ENCODE assay signal across 17 cellular contexts in the genomic region with DNA sequence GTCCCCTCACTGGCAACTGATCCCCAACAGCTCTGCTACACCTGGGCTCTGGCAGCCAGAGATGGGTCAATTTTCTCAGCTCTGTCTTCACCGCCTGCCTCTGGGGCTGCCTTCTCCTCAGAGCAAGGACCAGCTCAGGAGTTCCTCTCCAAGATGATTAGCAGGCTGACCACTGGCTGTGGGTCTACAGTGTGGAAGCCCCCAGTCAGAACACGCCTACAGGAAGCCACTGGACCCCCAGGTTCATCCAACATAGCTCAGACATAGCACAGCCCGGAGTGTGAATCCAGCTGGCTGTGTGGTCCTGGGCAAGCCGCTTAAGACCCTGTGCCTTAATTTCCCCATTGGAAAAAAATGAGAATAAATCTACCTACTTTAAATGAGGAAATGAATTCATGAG. TPM values are rescaled to one million over a fixed set of nuclear protein-coding genes. Genes with fewer than 3 reads are reported as not detected.
DNase-seq lines count a peak whose midpoint lies in the region; ATAC-seq, FAIRE-seq and TF ChIP-seq lines count a peak whose summit lies in the region.
"Had no signal": no experiment of that assay in that cellular context is flagged by ENCODE, and none has a peak within 500 bp of the region (broad histone marks: within the 10 kb centered on the region; RNA-seq: fewer than 3 reads in every experiment).

No MANE protein-coding gene starts in this region.

- H3K9ac ChIP-seq in mesenchymal stem cell (ENCODE audit: low read length) (no peak overlapping the region), trophoblast cell (ENCODE audit: low read length) (no peak overlapping the region), kidney (ENCODE audit: low read length in 2 of 2) (no peak overlapping the region)

- H3K4me2 ChIP-seq in mesenchymal stem cell (ENCODE audit: low read length, poor library complexity, severe bottlenecking) (no peak overlapping the region), trophoblast cell (ENCODE audit: low read length) (no peak overlapping the region)

- H2BK120ac ChIP-seq in mesenchymal stem cell (ENCODE audit: low read depth, low read length), result no peak overlapping the region
- H2BK120ac ChIP-seq in trophoblast cell (ENCODE audit: insufficient read depth, low read length, poor library complexity), result peak overlapping the region; percentile 1

- WGBS in mesenchymal stem cell, result 80% methylated on average over 4 of the region's 4 CpGs
- no CpG with 5 or more reads among the region's 4 CpGs for WGBS in trophoblast cell (ENCODE audit: extremely low coverage, insufficient coverage, insufficient read length)

- H3K79me1 ChIP-seq in mesenchymal stem cell (replicated peaks; ENCODE audit: low read length, poor library complexity, severe bottlenecking) (peaks cover 46% of the 10 kb centered on the region), trophoblast cell (ENCODE audit: low read length) (peaks cover 69% of the 10 kb centered on the region)

- H3K4me1 ChIP-seq in cardiac muscle cell (ENCODE audit: low read depth) (peaks cover 67% of the 10 kb centered on the region), mesenchymal stem cell (ENCODE audit: control insufficient read depth, insufficient read depth, low read depth, low read length) (peaks cover 61% of the 10 kb centered on the region), trophoblast cell (ENCODE audit: control insufficient read depth in 1 of 2, insufficient read depth in 2 of 2, low read length in 2 of 2) (peaks cover 60 to 76% of the 10 kb centered on the region in 2 experiments), kidney (ENCODE audit: control insufficient read depth in 1 of 2, insufficient read depth in 1 of 2, low read depth in 1 of 2, low read length in 2 of 2) (peaks cover 43 to 58% of the 10 kb centered on the region in 2 donors)

- peak overlapping the region; percentile 28 for H4K12ac ChIP-seq in trophoblast cell (ENCODE audit: low read depth, low read length)

- H2AFZ ChIP-seq in mesenchymal stem cell (ENCODE audit: low read depth, low read length) (no peak overlapping the region), trophoblast cell (ENCODE audit: insufficient read depth, low read length, poor library complexity) (no peak overlapping the region)

- H3K9me3 ChIP-seq in cardiac muscle cell (ENCODE audit: low read depth) (no peaks in the 10 kb centered on the region), mesenchymal stem cell (ENCODE audit: control insufficient read depth, low read length) (no peaks in the 10 kb centered on the region), trophoblast cell (ENCODE audit: insufficient read depth, low read depth, low read length) (peaks cover 3% of the 10 kb centered on the region), kidney (ENCODE audit: control insufficient read depth in 1 of 2, low read length in 2 of 2) (no peaks in the 10 kb centered on the region)

- H4K8ac ChIP-seq in mesenchymal stem cell (ENCODE audit: low read length), result no peak overlapping the region
- peak overlapping the region; percentile 40 for H4K8ac ChIP-seq in trophoblast cell (ENCODE audit: low read depth, low read length)

- peaks cover 37% of the 10 kb centered on the region for H3K36me3 ChIP-seq in cardiac muscle cell
- peaks cover 4 to 31% of the 10 kb centered on the region in 2 experiments for H3K36me3 ChIP-seq in mesenchymal stem cell (ENCODE audit: control insufficient read depth in 1 of 2, insufficient read depth in 2 of 2, low read depth in 1 of 2, low read length in 2 of 2)
- H3K36me3 ChIP-seq in trophoblast cell (ENCODE audit: control insufficient read depth in 1 of 2, insufficient read depth in 2 of 2, low read length in 2 of 2), result peaks cover 73 to 83% of the 10 kb centered on the region in 2 experiments
- H3K36me3 ChIP-seq in kidney (ENCODE audit: control insufficient read depth in 1 of 2, insufficient read depth in 2 of 2, low read length in 2 of 2), result no peaks in the 10 kb centered on the region

- FAIRE-seq in kidney (lab: Jason Lieb, UNC), result no peak
- FAIRE-seq: HTR-8/SVneo, K562 had no signal

- H2BK12ac ChIP-seq in mesenchymal stem cell (ENCODE audit: low read length in 2 of 2), result no peak overlapping the region
- H2BK12ac ChIP-seq in trophoblast cell (ENCODE audit: low read length), result peak overlapping the region; percentile 12

- no peak overlapping the region for H3K18ac ChIP-seq in mesenchymal stem cell (ENCODE audit: low read depth in 1 of 2, low read length in 2 of 2)
- H3K18ac ChIP-seq in trophoblast cell (ENCODE audit: low read length), result peak overlapping the region; percentile 73

- ATAC-seq in Right ventricle myocardium inferior (no peak), GM21390 (IDR thresholded peaks at IDR 0.05; ENCODE audit: unreplicated experiment) (no peak), GM18502 (IDR thresholded peaks at IDR 0.05; ENCODE audit: poor library complexity, unreplicated experiment) (no peak)
- ATAC-seq: K562 had no signal

- H3K4me3 ChIP-seq in cardiac muscle cell (peak overlapping the region; percentile 100), mesenchymal stem cell (ENCODE audit: insufficient read depth in 1 of 2, low read depth in 1 of 2, low read length in 2 of 2) (no peak overlapping the region), trophoblast cell (ENCODE audit: low read depth, low read length) (no peak overlapping the region), kidney (ENCODE audit: low read length in 2 of 2) (no peak overlapping the region)
- H3K4me3 ChIP-seq: K562 had no signal

- H3K4ac ChIP-seq in mesenchymal stem cell (ENCODE audit: low read depth in 1 of 2, low read length in 2 of 2), result no peak overlapping the region
- H3K4ac ChIP-seq in trophoblast cell (ENCODE audit: low read depth, low read length), result peak overlapping the region; percentile 89

- TF ChIP-seq CTCF in cardiac muscle cell (IDR thresholded peaks at IDR 0.05; ENCODE audit: low read depth, low read length) (no peak), kidney (IDR thresholded peaks at IDR 0.05; ENCODE audit: borderline replicate concordance, extremely low read depth, insufficient read depth) (no peak)

- H3K27me3 ChIP-seq in cardiac muscle cell (no peaks in the 10 kb centered on the region), mesenchymal stem cell (ENCODE audit: control insufficient read depth in 1 of 2, insufficient read depth in 1 of 2, low read length in 2 of 2) (no peaks in the 10 kb centered on the region), trophoblast cell (ENCODE audit: insufficient read depth, low read length) (no peaks in the 10 kb centered on the region)

- intact Hi-C loops in Right ventricle myocardium inferior (cut with DNase I), result no loop called here
- intact Hi-C loops in kidney (cut with DNase I), result no loop called here

- H2AK5ac ChIP-seq in mesenchymal stem cell (ENCODE audit: low read length, severe bottlenecking) (peak overlapping the region; percentile 24), trophoblast cell (ENCODE audit: low read length) (no peak overlapping the region)

- no peak for DNase-seq in cardiac muscle cell (ENCODE audit: low read depth in 1 of 2, low spot score in 1 of 2)
- DNase-seq in Right ventricle myocardium inferior (ENCODE audit: missing footprints), result no peak
- DNase-seq in mesenchymal stem cell, result no peak
- DNase-seq in trophoblast cell, result no peak
- no peak for DNase-seq in kidney
- DNase-seq in stimulated activated CD4-positive, alpha-beta T cell treated with anti-CD3 and anti-CD28 coated beads, Interleukin-4, amount 100 ng/mL, for 1 hour, result no peak
- DNase-seq: COR-L47, DMS53, HCEC 1CT, NCI-H1048, NCI-H345 had no signal

- H2BK5ac ChIP-seq in mesenchymal stem cell (ENCODE audit: low read depth, low read length, poor library complexity, severe bottlenecking) (no peak overlapping the region), trophoblast cell (ENCODE audit: low read depth, low read length, poor library complexity) (peak overlapping the region; percentile 59)

- H2BK15ac ChIP-seq in mesenchymal stem cell (ENCODE audit: low read depth, poor library complexity, severe bottlenecking), result no peak overlapping the region

- H3K14ac ChIP-seq in mesenchymal stem cell (ENCODE audit: low read length in 2 of 2) (no peak overlapping the region), trophoblast cell (ENCODE audit: low read length) (peak overlapping the region; percentile 50)

- H3K79me2 ChIP-seq in trophoblast cell (ENCODE audit: control insufficient read depth, insufficient read depth, low read length, poor library complexity), result peaks cover 76% of the 10 kb centered on the region

- H3K27ac ChIP-seq in cardiac muscle cell, result peak overlapping the region; percentile 95
- no peak overlapping the region for H3K27ac ChIP-seq in mesenchymal stem cell (ENCODE audit: low read length, poor library complexity, severe bottlenecking)
- peak overlapping the region; percentile 70 for H3K27ac ChIP-seq in trophoblast cell (ENCODE audit: low read depth, low read length)
- H3K27ac ChIP-seq in kidney (ENCODE audit: low read depth in 2 of 2, low read length in 2 of 2), result peak overlapping the region in 1 of 2 donors; percentile 11
- H3K27ac ChIP-seq: C4-2B, RWPE1 had no signal

- H3K23ac ChIP-seq in mesenchymal stem cell (ENCODE audit: low read length in 2 of 2), result no peak overlapping the region
- H3K23ac ChIP-seq in trophoblast cell (ENCODE audit: low read length), result no peak overlapping the region

- H4K91ac ChIP-seq in mesenchymal stem cell (ENCODE audit: low read length), result no peak overlapping the region
- peak overlapping the region; percentile 65 for H4K91ac ChIP-seq in trophoblast cell (ENCODE audit: low read depth, low read length)

RNA-seq across cellular contexts. Expression of a gene that starts 4.9 kb away (rescaled TPM):
- total RNA-seq in cardiac muscle cell, result 1,502 and 2,409 TPM in 2 replicates
- polyA plus RNA-seq in cardiac muscle cell, result 1,563 and 2,826 TPM in 2 replicates
- total RNA-seq in Right ventricle myocardium inferior, result 8.4 TPM
- polyA plus RNA-seq in mesenchymal stem cell (2013, experiment 1 of 2), result 29.6 TPM
- 29.7 TPM for polyA plus RNA-seq in mesenchymal stem cell (2013, experiment 2 of 2)
- 407 and 429 TPM in 2 replicates for polyA plus RNA-seq in trophoblast cell (2013)
- total RNA-seq in kidney, result 63.7 TPM
- polyA plus RNA-seq in kidney (ENCODE audit: insufficient read depth, low read depth, low replicate concordance), result 57.2 TPM

RNA-seq across cellular contexts. Expression of a gene that starts 18.9 kb away (rescaled TPM):
- 126 and 164 TPM in 2 replicates for total RNA-seq in cardiac muscle cell
- 80.0 and 83.5 TPM in 2 replicates for polyA plus RNA-seq in cardiac muscle cell
- total RNA-seq in Right ventricle myocardium inferior, result 37.1 TPM
- 39.3 TPM for polyA plus RNA-seq in mesenchymal stem cell (2013, experiment 1 of 2)
- polyA plus RNA-seq in mesenchymal stem cell (2013, experiment 2 of 2), result 40.0 TPM
- polyA plus RNA-seq in trophoblast cell (2013), result 49.8 and 50.6 TPM in 2 replicates
- 58.9 TPM for total RNA-seq in kidney
- polyA plus RNA-seq in kidney (ENCODE audit: insufficient read depth, low read depth, low replicate concordance), result 68.9 TPM

RNA-seq across cellular contexts. Expression of a gene that starts 34.1 kb away (rescaled TPM):
- total RNA-seq in cardiac muscle cell (111 and 115 TPM in 2 replicates), Right ventricle myocardium inferior (215 TPM), kidney (78.0 TPM)
- polyA plus RNA-seq in cardiac muscle cell (147 and 152 TPM in 2 replicates), kidney (ENCODE audit: insufficient read depth, low read depth, low replicate concordance) (200 TPM)
- 26.1 TPM for polyA plus RNA-seq in mesenchymal stem cell (2013, experiment 1 of 2)
- polyA plus RNA-seq in mesenchymal stem cell (2013, experiment 2 of 2), result 25.9 TPM
- 21.2 and 21.9 TPM in 2 replicates for polyA plus RNA-seq in trophoblast cell (2013)

RNA-seq across cellular contexts. Expression of a gene that starts 34.2 kb away (rescaled TPM):
- 65.5 and 74.2 TPM in 2 replicates for total RNA-seq in cardiac muscle cell
- 139 and 156 TPM in 2 replicates for polyA plus RNA-seq in cardiac muscle cell
- 43.7 TPM for total RNA-seq in Right ventricle myocardium inferior
- polyA plus RNA-seq in mesenchymal stem cell (2013, experiment 1 of 2), result 30.8 TPM
- polyA plus RNA-seq in mesenchymal stem cell (2013, experiment 2 of 2), result 33.0 TPM
- 36.7 and 38.3 TPM in 2 replicates for polyA plus RNA-seq in trophoblast cell (2013)
- total RNA-seq in kidney, result 53.6 TPM
- 56.3 TPM for polyA plus RNA-seq in kidney (ENCODE audit: insufficient read depth, low read depth, low replicate concordance)

RNA-seq across cellular contexts. Expression of a gene that starts 55.0 kb away (rescaled TPM):
- 41.3 and 51.9 TPM in 2 replicates for total RNA-seq in cardiac muscle cell
- polyA plus RNA-seq in cardiac muscle cell, result 30.1 and 43.8 TPM in 2 replicates
- 10.9 TPM for total RNA-seq in Right ventricle myocardium inferior
- polyA plus RNA-seq in mesenchymal stem cell (2013, experiment 1 of 2), result 4.5 TPM
- 4.8 TPM for polyA plus RNA-seq in mesenchymal stem cell (2013, experiment 2 of 2)
- polyA plus RNA-seq in trophoblast cell (2013), result 7.7 and 8.5 TPM in 2 replicates
- total RNA-seq in kidney, result 11.9 TPM
- polyA plus RNA-seq in kidney (ENCODE audit: insufficient read depth, low read depth, low replicate concordance), result 5.7 TPM

Comparison
In these comparisons a context has a peak if more than half of its experiments do, and no peak if none do; other contexts are left out.
1. RNA of a gene that starts 4.9 kb away (total RNA-seq): 1,502 to 2,409 TPM in cardiac muscle cell; 63.7 TPM in kidney (single experiment) and 8.4 TPM in Right ventricle myocardium inferior (single experiment); every median in the first group is over 10 times any median in the second.